Comparison of ENCODE assay signal across 24 cellular contexts in genomic region chr3:57966823-57967222, GRCh38. TPM values are rescaled to one million over a fixed set of nuclear protein-coding genes. Genes with fewer than 3 reads are reported as not detected.
DNase-seq lines count a peak whose midpoint lies in the region; ATAC-seq and TF ChIP-seq lines count a peak whose summit lies in the region.
"Had no signal": no experiment of that assay in that cellular context is flagged by ENCODE, and none has a peak within 500 bp of the region (broad histone marks: within the 10 kb centered on the region; RNA-seq: fewer than 3 reads in every experiment).

No MANE protein-coding gene starts in this region.

- H3K27me3 ChIP-seq in right atrium auricular region: no peaks in the 10 kb centered on the region
- H3K27me3 ChIP-seq: cardiac muscle cell, left lung, pancreas, sigmoid colon had no signal

- TF ChIP-seq CTCF in right atrium auricular region (IDR thresholded peaks at IDR 0.05) (no peak), cardiac fibroblast (IDR thresholded peaks at IDR 0.05; ENCODE audit: low read depth, low read length) (no peak), foreskin fibroblast (IDR thresholded peaks at IDR 0.05; ENCODE audit: low read depth, low read length) (no peak)

- ATAC-seq in Right ventricle myocardium superior (ENCODE audit: poor library complexity): peak; percentile 48
- ATAC-seq in GM19351 (IDR thresholded peaks at IDR 0.05; ENCODE audit: unreplicated experiment): no peak
- ATAC-seq: left lung; natural killer cell treated with Interleukin-12 subunit alpha and Interleukin-12 subunit beta and Interleukin-15 and Interleukin-18, amount 100 ng/mL, for 72 hours; pancreas; stimulated activated naive CD8-positive, alpha-beta T cell treated with anti-CD3 and anti-CD28 coated beads, Interleukin-15, amount 100 ng/mL, for 72 hours had no signal

- H3K4me3 ChIP-seq in right atrium auricular region: no peak overlapping the region
- H3K4me3 ChIP-seq in cardiac fibroblast (replicated peaks in 1 of 2; ENCODE audit: low read depth in 2 of 2, low read length in 2 of 2): no peak overlapping the region
- H3K4me3 ChIP-seq in foreskin fibroblast (ENCODE audit: low read depth in 1 of 2, low read length in 2 of 2): no peak overlapping the region
- H3K4me3 ChIP-seq: cardiac muscle cell, left lung, pancreas, sigmoid colon had no signal

- H3K27ac ChIP-seq in right atrium auricular region: no peak overlapping the region
- H3K27ac ChIP-seq: cardiac muscle cell, left lung, pancreas, WERI-Rb-1 had no signal

- no peaks in the 10 kb centered on the region for H3K4me1 ChIP-seq in right atrium auricular region
- H3K4me1 ChIP-seq: pancreas had no signal

- intact Hi-C loops in Right ventricle myocardium superior (cut with DNase I): no loop called here

- H3K36me3 ChIP-seq in right atrium auricular region: no peaks in the 10 kb centered on the region
- H3K36me3 ChIP-seq: cardiac muscle cell, left lung, pancreas, sigmoid colon, WERI-Rb-1 had no signal

- no peaks in the 10 kb centered on the region for H3K9me3 ChIP-seq in right atrium auricular region
- H3K9me3 ChIP-seq: left lung, pancreas, sigmoid colon had no signal

- DNase-seq in Right ventricle myocardium superior (peak; percentile 49), right atrium auricular region (ENCODE audit: low spot score) (no peak), cardiac fibroblast (ENCODE audit: low read depth in 2 of 2) (peak; percentile 59 to 79), foreskin fibroblast (peak; percentile 32 to 57), superior temporal gyrus (ENCODE audit: extremely low spot score) (no peak), NCI-H1048 (lab: John Stamatoyannopoulos, UW) (no peak), NCI-H748 (lab: John Stamatoyannopoulos, UW; ENCODE audit: unreplicated experiment) (no peak)
- DNase-seq: activated T-cell treated with anti-CD3 and anti-CD28 coated beads, Interleukin-2, amount 50 U/mL, for 48 hours; amygdala; DMS53; GDM1; hypothalamus; left lung; NCI-H146; NCI-H2171; NCI-H526 treated with DMSO at 0.1 percent for 48 hours; pancreas; sigmoid colon; stimulated activated CD4-positive, alpha-beta T cell treated with anti-CD3 and anti-CD28 coated beads, Interleukin-15, amount 100 ng/mL, for 24 hours; stimulated activated naive CD8-positive, alpha-beta T cell treated with anti-CD3 and anti-CD28 coated beads, Interleukin-15, amount 100 ng/mL, for 72 hours; WERI-Rb-1 had no signal

RNA-seq across cellular contexts. Expression of gene FLNB, which starts 41.4 kb away (rescaled TPM):
- total RNA-seq in Right ventricle myocardium superior: 30.0 TPM
- 10 to 100 TPM; 37.6 to 59.6 TPM for total RNA-seq in right atrium auricular region

Comparison
In these comparisons a context has a peak if more than half of its experiments do, and no peak if none do; other contexts are left out.
1. DNase-seq: peak in Right ventricle myocardium superior (single experiment), cardiac fibroblast (2 of 2) and foreskin fibroblast (2 of 2); none in right atrium auricular region (single experiment), superior temporal gyrus (single experiment), NCI-H1048 (single experiment) and NCI-H748 (single experiment).